Comparison of ENCODE assay signal across 13 cellular contexts in genomic region chr7:111853231-111853990, GRCh38.
DNase-seq lines count a peak whose midpoint lies in the region; TF ChIP-seq lines count a peak whose summit lies in the region.
"Had no signal": no experiment of that assay in that cellular context is flagged by ENCODE, and none has a peak within 500 bp of the region (broad histone marks: within the 10 kb centered on the region; RNA-seq: fewer than 3 reads in every experiment).

No MANE protein-coding gene starts in this region.

- H3K27me3 ChIP-seq in layer of hippocampus (ENCODE audit: control insufficient read depth, insufficient read depth, low read length) (no peaks in the 10 kb centered on the region), colonic mucosa (no peaks in the 10 kb centered on the region)

- H3K27ac ChIP-seq in C4-2B (no peak overlapping the region), angular gyrus (ENCODE audit: low read depth, low read length) (peak overlapping the region; percentile 37), layer of hippocampus (ENCODE audit: low read depth, low read length) (peak overlapping the region; percentile 59), colonic mucosa (no peak overlapping the region)

- H3K36me3 ChIP-seq in colonic mucosa: no peaks in the 10 kb centered on the region

- H3K4me3 ChIP-seq in colonic mucosa: no peak overlapping the region

- no peaks in the 10 kb centered on the region for H3K9me3 ChIP-seq in colonic mucosa

- intact Hi-C loops in colonic mucosa (cut with DNase I): loop anchor here (5.0 kb wide), 1 partner anchor 101 kb away; no protein-coding TSS in a partner anchor

- H3K4me1 ChIP-seq in colonic mucosa: peaks cover 7% of the 10 kb centered on the region

- DNase-seq in HuH-7 (ENCODE audit: low spot score) (peak; percentile 36), colonic mucosa (no peak), COLO829 (ENCODE audit: low spot score) (no peak), NCI-H748 (lab: John Stamatoyannopoulos, UW; ENCODE audit: unreplicated experiment) (no peak), NOMO-1 treated with dmso at 0.1 percent for 144 hours (lab: John Stamatoyannopoulos, UW; ENCODE audit: unreplicated experiment) (no peak)
- DNase-seq: central memory CD4-positive, alpha-beta T cell; DMS 273 treated with DMSO at 0.1 percent for 48 hours; foreskin melanocyte; naive thymus-derived CD8-positive, alpha-beta T cell; small intestine had no signal

- H3K9ac ChIP-seq in colonic mucosa (ENCODE audit: low read depth in 2 of 2, low read length in 2 of 2): no peak overlapping the region

- TF ChIP-seq CTCF in C4-2B (conservative IDR thresholded peaks at IDR 0.05): peak; percentile 53
- TF ChIP-seq CTCF in colonic mucosa (IDR thresholded peaks at IDR 0.05): no peak

Comparison
In these comparisons a context has a peak if more than half of its experiments do, and no peak if none do; other contexts are left out.
1. H3K27ac ChIP-seq: peak in angular gyrus (single experiment) and layer of hippocampus (single experiment); none in C4-2B (single experiment) and colonic mucosa (single experiment).